In the genomic region with DNA sequence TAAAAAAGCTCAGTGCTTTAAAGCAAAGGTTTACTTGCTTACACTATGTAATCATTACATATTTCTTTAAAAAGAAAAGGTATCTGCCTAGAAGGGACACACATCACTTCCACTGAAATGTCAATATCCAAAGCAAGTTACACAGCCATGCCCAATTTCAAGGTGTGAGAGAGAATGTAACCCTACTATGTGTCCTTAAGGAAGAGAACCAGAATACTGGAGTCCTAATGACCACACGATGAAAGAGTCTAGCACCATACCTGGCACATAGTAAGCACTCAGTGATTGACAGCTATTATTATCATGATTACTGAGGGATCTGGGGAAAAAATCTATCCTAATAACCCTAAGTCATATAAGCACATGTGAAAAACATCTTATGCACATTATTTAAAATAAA, we compare ENCODE assay signal across 8 cellular contexts.
"Had no signal": no experiment of that assay in that cellular context is flagged by ENCODE, and none has a peak within 500 bp of the region (broad histone marks: within the 10 kb centered on the region; RNA-seq: fewer than 3 reads in every experiment).

No MANE protein-coding gene starts in this region.

- H3K9me3 Mint-ChIP-seq: HFFc6, IgD-negative memory B cell had no signal

- ATAC-seq: HCT116 had no signal

- H3K9me3 ChIP-seq: HAP-1 had no signal

- H3K27ac ChIP-seq: GM23248, HL-60 had no signal

- H3K27ac Mint-ChIP-seq: HFFc6 had no signal

- H3K4me1 ChIP-seq: HAP-1 had no signal

- DNase-seq: GM23248, GOT3, H7, HFFc6 had no signal

- H2AFZ ChIP-seq: GM23248 had no signal

- H3K4me3 Mint-ChIP-seq: HFFc6, IgD-negative memory B cell had no signal

- H3K36me3 ChIP-seq: HAP-1 had no signal

- H3K27me3 Mint-ChIP-seq: IgD-negative memory B cell had no signal

- H3K4me3 ChIP-seq: GM23248, HAP-1 had no signal

- H3K9ac ChIP-seq: GM23248 had no signal
